ENCODE assay signal across 8 cellular contexts in the genomic region with DNA sequence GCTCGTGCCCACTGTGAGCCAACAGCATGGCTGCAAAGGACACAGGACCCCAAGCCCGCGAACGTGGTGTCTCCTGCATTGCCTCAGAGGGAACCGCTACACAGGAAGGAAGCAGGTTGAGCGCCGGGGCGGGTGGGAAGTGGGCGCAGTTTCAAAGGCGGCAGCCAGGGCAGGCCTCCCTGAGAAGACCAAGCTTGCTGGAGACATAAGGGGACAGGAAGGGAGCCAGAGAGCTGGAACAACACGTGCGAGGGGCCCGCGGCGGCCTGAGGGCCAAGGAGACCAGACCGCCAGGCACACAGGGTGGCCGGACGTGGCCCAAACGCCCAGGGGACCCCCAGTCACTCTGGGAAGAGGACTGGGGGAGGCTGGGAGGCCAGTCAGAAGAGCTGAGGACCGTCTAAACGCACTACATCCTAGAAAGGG. TPM values are rescaled to one million over a fixed set of nuclear protein-coding genes. Genes with fewer than 3 reads are reported as not detected.
A peak's percentile ranks its signal among the peaks of the same experiment; 100 is the strongest.
DNase-seq lines count a peak whose midpoint lies in the region; ATAC-seq and TF ChIP-seq lines count a peak whose summit lies in the region.

No MANE protein-coding gene starts in this region.

- H3K27ac ChIP-seq in KOPT-K1 (ENCODE audit: low read depth, low read length, poor library complexity, severe bottlenecking) (peak overlapping the region; percentile 94), thyroid gland (no peak overlapping the region)

- no peak for TF ChIP-seq CTCF in thyroid gland (IDR thresholded peaks at IDR 0.05)

- H3K9me3 ChIP-seq in KOPT-K1 (ENCODE audit: insufficient read depth, low read length, poor library complexity, severe bottlenecking), result peaks cover 39% of the 10 kb centered on the region
- no peaks in the 10 kb centered on the region for H3K9me3 ChIP-seq in thyroid gland

- H3K9me3 Mint-ChIP-seq in stimulated activated effector memory CD8-positive, alpha-beta T cell treated with anti-CD3 and anti-CD28 coated beads, Interleukin-12 subunit alpha, Interleukin-12 subunit beta, amount 100 ng/mL, for 72 hours, result no peaks in the 10 kb centered on the region

- peaks cover 39% of the 10 kb centered on the region for H3K4me1 Mint-ChIP-seq in stimulated activated effector memory CD8-positive, alpha-beta T cell treated with anti-CD3 and anti-CD28 coated beads, Interleukin-12 subunit alpha, Interleukin-12 subunit beta, amount 100 ng/mL, for 72 hours

- H3K27ac Mint-ChIP-seq in stimulated activated effector memory CD8-positive, alpha-beta T cell treated with anti-CD3 and anti-CD28 coated beads, Interleukin-12 subunit alpha, Interleukin-12 subunit beta, amount 100 ng/mL, for 72 hours, result peak overlapping the region; percentile 87

- intact Hi-C loops in left ventricle myocardium superior (cut with micrococcal nuclease) (no loop called here), thyroid gland (cut with DNase I) (no loop called here)

- H3K36me3 Mint-ChIP-seq in stimulated activated effector memory CD8-positive, alpha-beta T cell treated with anti-CD3 and anti-CD28 coated beads, Interleukin-12 subunit alpha, Interleukin-12 subunit beta, amount 100 ng/mL, for 72 hours, result peaks cover 76% of the 10 kb centered on the region

- peak; percentile 18 to 23 for DNase-seq in activated CD8-positive, alpha-beta memory T cell treated with anti-CD3 and anti-CD28 coated beads for 1 hour (ENCODE audit: extremely low read depth in 1 of 2, low read depth in 1 of 2)
- DNase-seq in left ventricle myocardium superior (peak; percentile 61), thyroid gland (no peak)
- peak; percentile 49 to 81 for DNase-seq in stimulated activated effector memory CD8-positive, alpha-beta T cell treated with anti-CD3 and anti-CD28 coated beads, Interleukin-12 subunit alpha, Interleukin-12 subunit beta, amount 100 ng/mL, for 72 hours (ENCODE audit: low spot score in 2 of 2)

- H3K4me1 ChIP-seq in thyroid gland, result peaks cover 30 to 34% of the 10 kb centered on the region in 2 donors

- WGBS in thyroid gland, 2 donors, result 80 to 92% methylated on average over 20 to 21 of the region's 21 CpGs

- H3K27me3 ChIP-seq in thyroid gland, result no peaks in the 10 kb centered on the region

- no peak overlapping the region for H3K4me3 ChIP-seq in thyroid gland (replicated peaks in 1 of 3)

- TF ChIP-seq POLR2A in thyroid gland (IDR thresholded peaks at IDR 0.05), result no peak

- H3K36me3 ChIP-seq in KOPT-K1 (ENCODE audit: insufficient read depth, low read length), result peaks cover 88% of the 10 kb centered on the region
- H3K36me3 ChIP-seq in thyroid gland, result peaks cover 36 to 37% of the 10 kb centered on the region in 2 donors

- H3K4me3 Mint-ChIP-seq in stimulated activated effector memory CD8-positive, alpha-beta T cell treated with anti-CD3 and anti-CD28 coated beads, Interleukin-12 subunit alpha, Interleukin-12 subunit beta, amount 100 ng/mL, for 72 hours, result peak overlapping the region; percentile 65

- ATAC-seq in left ventricle myocardium superior (peak; percentile 33), GM19397 (IDR thresholded peaks at IDR 0.05; ENCODE audit: unreplicated experiment) (no peak), GM19455 (IDR thresholded peaks at IDR 0.05; ENCODE audit: unreplicated experiment) (no peak), HG03135 (IDR thresholded peaks at IDR 0.05; ENCODE audit: unreplicated experiment) (no peak)
- ATAC-seq in stimulated activated effector memory CD8-positive, alpha-beta T cell treated with anti-CD3 and anti-CD28 coated beads, Interleukin-12 subunit alpha, Interleukin-12 subunit beta, amount 100 ng/mL, for 72 hours, result peak; percentile 87

RNA-seq across cellular contexts. Expression of a gene that starts 32.0 kb away (rescaled TPM):
- total RNA-seq in left ventricle myocardium superior (133 TPM), thyroid gland (100 to 1,000 TPM; 102 to 226 (median 177) TPM)

RNA-seq across cellular contexts. Expression of a gene that starts 44.5 kb away (rescaled TPM):
- total RNA-seq in left ventricle myocardium superior (22.8 TPM), thyroid gland (10 to 100 TPM in 2 of 4 donors, 1 to 10 TPM in 2; 2.4 to 14.1 (median 6.6) TPM)

Comparison
In these comparisons a context has a peak if more than half of its experiments do, and no peak if none do; other contexts are left out.
1. DNase-seq: peak in activated CD8-positive, alpha-beta memory T cell treated with anti-CD3 and anti-CD28 coated beads for 1 hour (2 of 2), left ventricle myocardium superior (single experiment) and stimulated activated effector memory CD8-positive, alpha-beta T cell treated with anti-CD3 and anti-CD28 coated beads, Interleukin-12 subunit alpha, Interleukin-12 subunit beta, amount 100 ng/mL, for 72 hours (2 of 2); none in thyroid gland (0 of 2).
2. ATAC-seq: peak in left ventricle myocardium superior (single experiment) and stimulated activated effector memory CD8-positive, alpha-beta T cell treated with anti-CD3 and anti-CD28 coated beads, Interleukin-12 subunit alpha, Interleukin-12 subunit beta, amount 100 ng/mL, for 72 hours (single experiment); none in GM19397 (single experiment), GM19455 (single experiment) and HG03135 (single experiment).